11 cellular contexts compared by ENCODE assay signal in genomic region chrX:119228506-119229290, GRCh38. TPM values are rescaled to one million over a fixed set of nuclear protein-coding genes. Genes with fewer than 3 reads are reported as not detected.
DNase-seq lines count a peak whose midpoint lies in the region; ATAC-seq, FAIRE-seq and TF ChIP-seq lines count a peak whose summit lies in the region.
"Had no signal": no experiment of that assay in that cellular context is flagged by ENCODE, and none has a peak within 500 bp of the region (broad histone marks: within the 10 kb centered on the region; RNA-seq: fewer than 3 reads in every experiment).

No MANE protein-coding gene starts in this region.

- no peak for TF ChIP-seq RAD21 in A549 (conservative IDR thresholded peaks at IDR 0.05 in 1 of 2, IDR thresholded peaks at IDR 0.05 in 1 of 2)

- no peak for TF ChIP-seq EP300 in A549 (IDR thresholded peaks at IDR 0.05)

- no peak overlapping the region for H2AFZ ChIP-seq in astrocyte (ENCODE audit: low read depth, low read length)

- WGBS in A549 (ENCODE audit: missing lambda C conversion rate): 39% methylated on average over 6 of the region's 6 CpGs

- DNase-seq in A549 (ENCODE audit: low read depth in 1 of 2, low spot score in 1 of 2) (peak in 1 of 2 experiments; percentile 56), HCEC 1CT (peak; percentile 72), astrocyte (ENCODE audit: low read depth) (peak; percentile 90), glomerular visceral epithelial cell (ENCODE audit: extremely low spot score) (peak; percentile 67), medulla oblongata (ENCODE audit: extremely low spot score) (no peak), dorsolateral prefrontal cortex (no peak)
- no peak for DNase-seq in activated T-cell treated with anti-CD3 and anti-CD28 coated beads, Interleukin-2, amount 50 U/mL, for 72 hours
- DNase-seq: activated CD8-positive, alpha-beta memory T cell treated with anti-CD3 and anti-CD28 coated beads for 24 hours; activated naive CD8-positive, alpha-beta T cell treated with anti-CD3 and anti-CD28 coated beads for 36 hours had no signal

- no peak overlapping the region for H3K27ac Mint-ChIP-seq in astrocyte (ENCODE audit: unreplicated experiment)
- H3K27ac Mint-ChIP-seq in activated T-cell treated with anti-CD3 and anti-CD28 coated beads, Interleukin-2, amount 50 U/mL, for 72 hours: no peak overlapping the region
- H3K27ac Mint-ChIP-seq: activated naive CD8-positive, alpha-beta T cell treated with anti-CD3 and anti-CD28 coated beads for 36 hours; type B pancreatic cell had no signal

- H3K4me2 ChIP-seq in A549 (peak overlapping the region; percentile 62), astrocyte (ENCODE audit: low read length) (peak overlapping the region; percentile 74)

- H3K27ac ChIP-seq in A549 (no peak overlapping the region), astrocyte (ENCODE audit: low read depth, low read length) (no peak overlapping the region), dorsolateral prefrontal cortex (no peak overlapping the region)

- no peaks in the 10 kb centered on the region for H3K36me3 ChIP-seq in astrocyte (ENCODE audit: insufficient read depth, low read length)

- no peak overlapping the region for H3K9ac ChIP-seq in astrocyte (ENCODE audit: low read length)

- ATAC-seq in A549 (peak; percentile 30 to 66; a peak in 3 of 6 replicates), HG02623 (IDR thresholded peaks at IDR 0.05; ENCODE audit: unreplicated experiment) (no peak)
- ATAC-seq in activated T-cell treated with anti-CD3 and anti-CD28 coated beads, Interleukin-2, amount 50 U/mL, for 72 hours (replicated peaks in 1 of 2): no peak

- FAIRE-seq in A549 (lab: Jason Lieb, UNC) (peak; percentile 96), astrocyte (lab: Jason Lieb, UNC) (peak; percentile 95)

- H4K20me1 ChIP-seq in astrocyte (ENCODE audit: insufficient read depth, low read length): no peaks in the 10 kb centered on the region

- no peaks in the 10 kb centered on the region for H3K9me3 Mint-ChIP-seq in astrocyte (ENCODE audit: unreplicated experiment)
- no peaks in the 10 kb centered on the region for H3K9me3 Mint-ChIP-seq in activated T-cell treated with anti-CD3 and anti-CD28 coated beads, Interleukin-2, amount 50 U/mL, for 72 hours
- H3K9me3 Mint-ChIP-seq: activated naive CD8-positive, alpha-beta T cell treated with anti-CD3 and anti-CD28 coated beads for 36 hours had no signal

- peaks cover 15% of the 10 kb centered on the region for H3K4me1 ChIP-seq in A549
- peaks cover 9% of the 10 kb centered on the region for H3K4me1 ChIP-seq in astrocyte (ENCODE audit: insufficient read depth, low read length)

- CTCF ChIA-PET in A549 (lab: Yijun Ruan, JAX): interaction anchor here (1.1 to 3.4 kb wide), 4 partner anchors 9 to 110 kb away, joined by 4 to 17 read pairs (median 5); no protein-coding TSS in a partner anchor

- H3K9me3 ChIP-seq in A549: no peaks in the 10 kb centered on the region
- H3K9me3 ChIP-seq in astrocyte (ENCODE audit: insufficient read depth, low read depth, low read length): no peaks in the 10 kb centered on the region

- H3K4me3 ChIP-seq in A549 (no peak overlapping the region), astrocyte (ENCODE audit: insufficient read depth, low read depth, low read length) (no peak overlapping the region), dorsolateral prefrontal cortex (no peak overlapping the region)

- POLR2A ChIA-PET in A549 (lab: Yijun Ruan, JAX): interaction anchor here (1.3 kb wide), 1 partner anchor 8 kb away, joined by 4 read pairs; no protein-coding TSS in a partner anchor

- no peak overlapping the region for H3K4me3 Mint-ChIP-seq in astrocyte (ENCODE audit: unreplicated experiment)
- H3K4me3 Mint-ChIP-seq in activated T-cell treated with anti-CD3 and anti-CD28 coated beads, Interleukin-2, amount 50 U/mL, for 72 hours: no peak overlapping the region
- H3K4me3 Mint-ChIP-seq: activated naive CD8-positive, alpha-beta T cell treated with anti-CD3 and anti-CD28 coated beads for 36 hours; type B pancreatic cell had no signal

- intact Hi-C loops in dorsolateral prefrontal cortex (cut with DNase I): no loop called here

- no peaks in the 10 kb centered on the region for H3K27me3 ChIP-seq in astrocyte (ENCODE audit: insufficient read depth, low read length)
- H3K27me3 ChIP-seq in dorsolateral prefrontal cortex: peaks cover 0 to 75% (median 20%) of the 10 kb centered on the region in 45 donors

- H3K79me2 ChIP-seq in astrocyte (ENCODE audit: insufficient read depth, low read length): no peaks in the 10 kb centered on the region

- no peak for TF ChIP-seq POLR2A in A549 (IDR thresholded peaks at IDR 0.05; ENCODE audit: low read length)

- H3K27me3 Mint-ChIP-seq in astrocyte (ENCODE audit: low read depth, unreplicated experiment): no peaks in the 10 kb centered on the region
- H3K27me3 Mint-ChIP-seq in activated T-cell treated with anti-CD3 and anti-CD28 coated beads, Interleukin-2, amount 50 U/mL, for 72 hours (ENCODE audit: low read depth): peaks cover 65% of the 10 kb centered on the region
- H3K27me3 Mint-ChIP-seq: type B pancreatic cell had no signal

- peaks cover 8% of the 10 kb centered on the region for H3K4me1 Mint-ChIP-seq in astrocyte (ENCODE audit: low read depth, unreplicated experiment)
- H3K4me1 Mint-ChIP-seq in activated T-cell treated with anti-CD3 and anti-CD28 coated beads, Interleukin-2, amount 50 U/mL, for 72 hours (ENCODE audit: low read depth): peaks cover 5% of the 10 kb centered on the region

- no peaks in the 10 kb centered on the region for H3K36me3 Mint-ChIP-seq in astrocyte (ENCODE audit: low read depth, unreplicated experiment)
- no peaks in the 10 kb centered on the region for H3K36me3 Mint-ChIP-seq in activated T-cell treated with anti-CD3 and anti-CD28 coated beads, Interleukin-2, amount 50 U/mL, for 72 hours (ENCODE audit: insufficient read depth in 2 of 2)
- H3K36me3 Mint-ChIP-seq: activated naive CD8-positive, alpha-beta T cell treated with anti-CD3 and anti-CD28 coated beads for 36 hours; type B pancreatic cell had no signal

- TF ChIP-seq CTCF in A549 (IDR thresholded peaks at IDR 0.05): no peak
- TF ChIP-seq CTCF in astrocyte (IDR thresholded peaks at IDR 0.05; ENCODE audit: insufficient read depth, low read depth, low read length): no peak
- no peak for TF ChIP-seq CTCF in dorsolateral prefrontal cortex (IDR thresholded peaks at IDR 0.05 in 54 of 56, conservative IDR thresholded peaks at IDR 0.05 in 2 of 56; ENCODE audit: low read depth in 1 of 56, partially characterized antibody in 56 of 56)

TF ChIP-seq in A549, 52 proteins besides CTCF, POLR2A, EP300 and RAD21:
- TF ChIP-seq RCOR1 (IDR thresholded peaks at IDR 0.05; ENCODE audit: low read depth, low read length) (no peak), FOSL2 (IDR thresholded peaks at IDR 0.05) (no peak), FOSL2 (CRISPR knock-in tag; IDR thresholded peaks at IDR 0.05) (0 out of 2 replicates have a peak, but pooled peaks have one; percentile 13)

RNA-seq across cellular contexts. Expression of gene PGRMC1, which starts 7.4 kb away (rescaled TPM):
- polyA plus RNA-seq in A549 (2011; rRNA removed): 118 and 163 TPM in 2 replicates
- polyA plus RNA-seq in A549 (2012; cell fraction: cytosol; rRNA removed): 85.2 and 104 TPM in 2 replicates
- polyA plus RNA-seq in A549 (2012; cell fraction: nucleus; rRNA removed): 77.7 and 92.7 TPM in 2 replicates
- 140 to 159 TPM (median 151 TPM) in 3 replicates for polyA plus RNA-seq in A549 (2017; fragmentation: RNase III; extraction: RNeasy Plus Mini Kit Qiagen cat#74134 plus additional on column Dnase treatment)
- polyA minus RNA-seq in A549 (2011; rRNA and poly(A)+ RNA removed): 33.4 and 35.6 TPM in 2 replicates
- total RNA-seq in astrocyte: 118 and 120 TPM in 2 replicates
- total RNA-seq in activated T-cell treated with anti-CD3 and anti-CD28 coated beads, Interleukin-2, amount 50 U/mL, for 72 hours: 10 to 100 TPM; 32.8 to 36.3 TPM
- total RNA-seq in dorsolateral prefrontal cortex: 100 to 1,000 TPM in 84 of 120 experiments, 10 to 100 TPM in 36; 40.9 to 169 (median 110) TPM

Comparison
In these comparisons a context has a peak if more than half of its experiments do, and no peak if none do; other contexts are left out.
1. ATAC-seq: peak in A549 (2 of 2); none in HG02623 (single experiment) and activated T-cell treated with anti-CD3 and anti-CD28 coated beads, Interleukin-2, amount 50 U/mL, for 72 hours (0 of 2).
2. DNase-seq: peak in HCEC 1CT (single experiment), astrocyte (single experiment) and glomerular visceral epithelial cell (single experiment); none in medulla oblongata (single experiment), activated T-cell treated with anti-CD3 and anti-CD28 coated beads, Interleukin-2, amount 50 U/mL, for 72 hours (0 of 2) and dorsolateral prefrontal cortex (0 of 10).